ENCODE assay signal across 8 cellular contexts in genomic region chr5:59798862-59799667, GRCh38.
A peak's percentile ranks its signal among the peaks of the same experiment; 100 is the strongest.
DNase-seq lines count a peak whose midpoint lies in the region; ATAC-seq and TF ChIP-seq lines count a peak whose summit lies in the region.

No MANE protein-coding gene starts in this region.

- POLR2A ChIA-PET in activated CD4-positive, alpha-beta T cell treated with anti-CD3 and anti-CD28 coated beads for 36 hours (lab: Charles Lee): no interaction called here

- no peaks in the 10 kb centered on the region for H3K36me3 ChIP-seq in vagina
- H3K36me3 ChIP-seq in MG63: no peaks in the 10 kb centered on the region

- CTCF ChIA-PET in activated CD4-positive, alpha-beta T cell treated with anti-CD3 and anti-CD28 coated beads for 36 hours (lab: Charles Lee): interaction anchor here (1.2 to 4.0 kb wide), 5 partner anchors 10 to 411 kb away, joined by 3 to 27 read pairs (median 18); no protein-coding TSS in a partner anchor

- peak; percentile 14 for DNase-seq in activated CD4-positive, alpha-beta T cell treated with anti-CD3 and anti-CD28 coated beads for 36 hours
- DNase-seq in activated CD4-positive, alpha-beta T cell treated with anti-CD3 and anti-CD28 coated beads for 4 hours: no peak
- DNase-seq in NCI-H69 (lab: John Stamatoyannopoulos, UW): peak; percentile 95
- peak; percentile 74 for DNase-seq in foreskin melanocyte
- DNase-seq in vagina (ENCODE audit: extremely low spot score in 2 of 2): no peak
- no peak for DNase-seq in MG63
- no peak for DNase-seq in SW 1271 (lab: John Stamatoyannopoulos, UW)

- H3K9me3 ChIP-seq in vagina: no peaks in the 10 kb centered on the region
- H3K9me3 ChIP-seq in MG63: no peaks in the 10 kb centered on the region

- ATAC-seq in activated CD4-positive, alpha-beta T cell treated with anti-CD3 and anti-CD28 coated beads for 36 hours: peak; percentile 68
- peak; percentile 71 for ATAC-seq in HG02678 (IDR thresholded peaks at IDR 0.05; ENCODE audit: unreplicated experiment)

- H3K27me3 ChIP-seq in vagina: no peaks in the 10 kb centered on the region
- H3K27me3 ChIP-seq in MG63: no peaks in the 10 kb centered on the region

- no peaks in the 10 kb centered on the region for H3K36me3 Mint-ChIP-seq in activated CD4-positive, alpha-beta T cell treated with anti-CD3 and anti-CD28 coated beads for 36 hours (ENCODE audit: low read depth)

- intact Hi-C loops in activated CD4-positive, alpha-beta T cell treated with anti-CD3 and anti-CD28 coated beads for 36 hours (cut with DNase I, micrococcal nuclease): loop anchor here in 1 of 2 experiments (2.0 kb wide), 1 partner anchor 74 kb away; no protein-coding TSS in a partner anchor
- intact Hi-C loops in vagina (cut with DNase I): loop anchor here (10.0 kb wide), 1 partner anchor 394 kb away; no protein-coding TSS in a partner anchor

- H3K4me1 ChIP-seq in vagina: peaks cover 14% of the 10 kb centered on the region

- no peak overlapping the region for H3K4me3 Mint-ChIP-seq in activated CD4-positive, alpha-beta T cell treated with anti-CD3 and anti-CD28 coated beads for 36 hours

- no peaks in the 10 kb centered on the region for H3K27me3 Mint-ChIP-seq in activated CD4-positive, alpha-beta T cell treated with anti-CD3 and anti-CD28 coated beads for 36 hours

- no peak for TF ChIP-seq POLR2A in vagina (IDR thresholded peaks at IDR 0.05)

- TF ChIP-seq CTCF in vagina (IDR thresholded peaks at IDR 0.05): no peak

- no peaks in the 10 kb centered on the region for H3K9me3 Mint-ChIP-seq in activated CD4-positive, alpha-beta T cell treated with anti-CD3 and anti-CD28 coated beads for 36 hours (ENCODE audit: low read depth)

- H3K4me1 Mint-ChIP-seq in activated CD4-positive, alpha-beta T cell treated with anti-CD3 and anti-CD28 coated beads for 36 hours: peaks cover 5% of the 10 kb centered on the region

- H3K4me3 ChIP-seq in vagina (peak overlapping the region in 1 of 2 donors; percentile 17), MG63 (no peak overlapping the region)

- H3K27ac ChIP-seq in vagina: peak overlapping the region; percentile 65

- H3K27ac Mint-ChIP-seq in activated CD4-positive, alpha-beta T cell treated with anti-CD3 and anti-CD28 coated beads for 36 hours: no peak overlapping the region

Comparison
In these comparisons a context has a peak if more than half of its experiments do, and no peak if none do; other contexts are left out.
1. DNase-seq: peak in activated CD4-positive, alpha-beta T cell treated with anti-CD3 and anti-CD28 coated beads for 36 hours (single experiment), NCI-H69 (single experiment) and foreskin melanocyte (single experiment); none in activated CD4-positive, alpha-beta T cell treated with anti-CD3 and anti-CD28 coated beads for 4 hours (0 of 2), vagina (0 of 2), MG63 (single experiment) and SW 1271 (0 of 2).